In genomic region chr2:7671312-7671711, GRCh38 we compare ENCODE assay signal across 10 cellular contexts.
DNase-seq lines count a peak whose midpoint lies in the region; ATAC-seq and TF ChIP-seq lines count a peak whose summit lies in the region.
"Had no signal": no experiment of that assay in that cellular context is flagged by ENCODE, and none has a peak within 500 bp of the region (broad histone marks: within the 10 kb centered on the region; RNA-seq: fewer than 3 reads in every experiment).

No MANE protein-coding gene starts in this region.

- H2BK15ac ChIP-seq in mesenchymal stem cell (ENCODE audit: low read depth, poor library complexity, severe bottlenecking): no peak overlapping the region

- no peak overlapping the region for H3K14ac ChIP-seq in mesenchymal stem cell (ENCODE audit: low read length in 2 of 2)

- H3K79me2 ChIP-seq in MM.1S (ENCODE audit: low read length): no peaks in the 10 kb centered on the region

- H2AK5ac ChIP-seq in mesenchymal stem cell (ENCODE audit: low read length, severe bottlenecking): no peak overlapping the region

- H2AFZ ChIP-seq in mesenchymal stem cell (ENCODE audit: low read depth, low read length): no peak overlapping the region
- no peak overlapping the region for H2AFZ ChIP-seq in MM.1S (ENCODE audit: low read length)

- no peak overlapping the region for H2BK5ac ChIP-seq in mesenchymal stem cell (ENCODE audit: low read depth, low read length, poor library complexity, severe bottlenecking)

- peaks cover 66% of the 10 kb centered on the region for H3K4me1 Mint-ChIP-seq in activated naive CD8-positive, alpha-beta T cell treated with anti-CD3 and anti-CD28 coated beads, Interleukin-2, amount 50 U/mL, for 24 hours

- H3K23ac ChIP-seq in mesenchymal stem cell (ENCODE audit: low read length in 2 of 2): no peak overlapping the region

- H3F3A ChIP-seq in MM.1S (ENCODE audit: insufficient read depth, low read length): peaks cover 6% of the 10 kb centered on the region

- no peaks in the 10 kb centered on the region for H3K4me1 ChIP-seq in mesenchymal stem cell (ENCODE audit: control insufficient read depth, insufficient read depth, low read depth, low read length)
- peaks cover 12% of the 10 kb centered on the region for H3K4me1 ChIP-seq in MM.1S (ENCODE audit: low read length)

- H3K27ac Mint-ChIP-seq in activated naive CD8-positive, alpha-beta T cell treated with anti-CD3 and anti-CD28 coated beads, Interleukin-2, amount 50 U/mL, for 24 hours: peak overlapping the region; percentile 93

- H3K9me3 Mint-ChIP-seq in activated naive CD8-positive, alpha-beta T cell treated with anti-CD3 and anti-CD28 coated beads, Interleukin-2, amount 50 U/mL, for 24 hours: peaks cover 13% of the 10 kb centered on the region

- H3K27me3 ChIP-seq in mesenchymal stem cell (ENCODE audit: control insufficient read depth in 1 of 2, insufficient read depth in 1 of 2, low read length in 2 of 2) (no peaks in the 10 kb centered on the region), MM.1S (replicated peaks; ENCODE audit: insufficient read depth, low read length) (no peaks in the 10 kb centered on the region)

- H3K9me3 ChIP-seq in mesenchymal stem cell (ENCODE audit: control insufficient read depth, low read length) (no peaks in the 10 kb centered on the region), MM.1S (replicated peaks; ENCODE audit: insufficient read depth, low read length) (no peaks in the 10 kb centered on the region)

- no peak overlapping the region for H3K27ac ChIP-seq in mesenchymal stem cell (ENCODE audit: low read length, poor library complexity, severe bottlenecking)
- no peak overlapping the region for H3K27ac ChIP-seq in MM.1S (ENCODE audit: low read length)

- H3K9me2 ChIP-seq in MM.1S (replicated peaks; ENCODE audit: insufficient read depth, low read length): no peaks in the 10 kb centered on the region

- peak; percentile 50 for DNase-seq in AG08395 (ENCODE audit: low spot score)
- peak; percentile 3 for DNase-seq in ELF-1 (ENCODE audit: low read depth, low spot score)
- peak; percentile 10 for DNase-seq in activated naive CD8-positive, alpha-beta T cell treated with anti-CD3 and anti-CD28 coated beads, Interleukin-2, amount 50 U/mL, for 24 hours
- DNase-seq in mesenchymal stem cell: no peak
- DNase-seq in GOT3 (lab: John Stamatoyannopoulos, UW): no peak
- DNase-seq in MM.1S: no peak
- no peak for DNase-seq in hippocampal formation (lab: John Stamatoyannopoulos, UW)
- DNase-seq: NCI-H774, SIG-M5 had no signal

- no peaks in the 10 kb centered on the region for H3K27me3 Mint-ChIP-seq in activated naive CD8-positive, alpha-beta T cell treated with anti-CD3 and anti-CD28 coated beads, Interleukin-2, amount 50 U/mL, for 24 hours

- H3K36me3 ChIP-seq in mesenchymal stem cell (ENCODE audit: control insufficient read depth in 1 of 2, insufficient read depth in 2 of 2, low read depth in 1 of 2, low read length in 2 of 2) (no peaks in the 10 kb centered on the region), MM.1S (replicated peaks; ENCODE audit: insufficient read depth, low read length) (no peaks in the 10 kb centered on the region)

- ATAC-seq in activated naive CD8-positive, alpha-beta T cell treated with anti-CD3 and anti-CD28 coated beads, Interleukin-2, amount 50 U/mL, for 24 hours: no peak
- no peak for ATAC-seq in HG03565 (IDR thresholded peaks at IDR 0.05; ENCODE audit: unreplicated experiment)

- WGBS in mesenchymal stem cell: 88% methylated on average over 8 of the region's 8 CpGs

- peak overlapping the region; percentile 24 for H3K4me3 Mint-ChIP-seq in activated naive CD8-positive, alpha-beta T cell treated with anti-CD3 and anti-CD28 coated beads, Interleukin-2, amount 50 U/mL, for 24 hours

- H3K9ac ChIP-seq in mesenchymal stem cell (ENCODE audit: low read length) (peak overlapping the region; percentile 40), MM.1S (ENCODE audit: low read length) (no peak overlapping the region)

- H3K4ac ChIP-seq in mesenchymal stem cell (ENCODE audit: low read depth in 1 of 2, low read length in 2 of 2): no peak overlapping the region

- no peak overlapping the region for H2BK120ac ChIP-seq in mesenchymal stem cell (ENCODE audit: low read depth, low read length)

- H4K20me1 ChIP-seq in MM.1S (ENCODE audit: insufficient read depth, low read length): no peaks in the 10 kb centered on the region

- H3K4me3 ChIP-seq in mesenchymal stem cell (ENCODE audit: insufficient read depth in 1 of 2, low read depth in 1 of 2, low read length in 2 of 2) (no peak overlapping the region), MM.1S (ENCODE audit: low read length) (no peak overlapping the region)

- no peaks in the 10 kb centered on the region for H3K79me1 ChIP-seq in mesenchymal stem cell (replicated peaks; ENCODE audit: low read length, poor library complexity, severe bottlenecking)

- TF ChIP-seq CTCF in MM.1S (IDR thresholded peaks at IDR 0.05; ENCODE audit: low read length): no peak

- no peak overlapping the region for H4K91ac ChIP-seq in mesenchymal stem cell (ENCODE audit: low read length)

- no peak overlapping the region for H3K18ac ChIP-seq in mesenchymal stem cell (ENCODE audit: low read depth in 1 of 2, low read length in 2 of 2)

- no peak overlapping the region for H3K4me2 ChIP-seq in mesenchymal stem cell (ENCODE audit: low read length, poor library complexity, severe bottlenecking)
- H3K4me2 ChIP-seq in MM.1S (ENCODE audit: low read depth, low read length): no peak overlapping the region

- peaks cover 13% of the 10 kb centered on the region for H3K36me3 Mint-ChIP-seq in activated naive CD8-positive, alpha-beta T cell treated with anti-CD3 and anti-CD28 coated beads, Interleukin-2, amount 50 U/mL, for 24 hours (ENCODE audit: low read depth)

- no peak overlapping the region for H2BK12ac ChIP-seq in mesenchymal stem cell (ENCODE audit: low read length in 2 of 2)

- no peak overlapping the region for H4K8ac ChIP-seq in mesenchymal stem cell (ENCODE audit: low read length)

Comparison
In these comparisons a context has a peak if more than half of its experiments do, and no peak if none do; other contexts are left out.
1. DNase-seq: peak in AG08395 (single experiment), ELF-1 (single experiment) and activated naive CD8-positive, alpha-beta T cell treated with anti-CD3 and anti-CD28 coated beads, Interleukin-2, amount 50 U/mL, for 24 hours (single experiment); none in mesenchymal stem cell (single experiment), GOT3 (single experiment), MM.1S (single experiment) and hippocampal formation (0 of 2).